Comparison of ENCODE assay signal across 2 cellular contexts in the genomic region with DNA sequence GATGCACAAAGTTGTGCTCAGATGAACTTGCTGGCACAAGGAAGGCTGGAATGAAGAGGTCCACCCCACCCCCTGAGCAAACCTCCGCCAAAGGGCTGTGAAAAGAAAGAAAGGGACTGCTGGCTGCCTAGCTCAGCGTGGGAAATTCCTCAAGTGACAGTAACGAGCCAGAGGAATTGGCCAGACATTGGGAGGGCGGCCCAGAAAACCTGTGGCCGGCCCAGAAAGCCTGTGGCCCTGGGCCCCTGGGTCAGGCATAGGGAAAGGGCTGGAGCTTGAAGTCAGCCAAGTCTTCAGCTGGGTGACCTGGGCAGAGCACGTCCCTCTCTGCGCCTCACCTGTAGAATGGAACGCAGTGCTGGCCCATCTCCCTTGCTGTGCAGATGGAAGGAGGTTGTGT.
A peak's percentile ranks its signal among the peaks of the same experiment; 100 is the strongest.
TF ChIP-seq lines count a peak whose summit lies in the region.

No MANE protein-coding gene starts in this region.

TF ChIP-seq in Ishikawa, 13 proteins besides CTCF, POLR2A, EP300 and RAD21 (continued from another document):
- no peak for TF ChIP-seq REST (IDR thresholded peaks at IDR 0.05; ENCODE audit: low read depth)
- 0 out of 2 replicates have a peak, but pooled peaks have one; percentile 9 for TF ChIP-seq TEAD4 (IDR thresholded peaks at IDR 0.05)
- TF ChIP-seq TAF1 (IDR thresholded peaks at IDR 0.05; ENCODE audit: low read depth), result no peak

TF ChIP-seq in HepG2, 621 proteins besides CTCF, POLR2A, EP300 and RAD21 (continued from another document):
- TF ChIP-seq ZNF577 (CRISPR knock-in tag; IDR thresholded peaks at IDR 0.05; ENCODE audit: borderline replicate concordance, low read depth), result no peak
- TF ChIP-seq PITX1 (CRISPR knock-in tag; IDR thresholded peaks at IDR 0.05), result no peak
- no peak for TF ChIP-seq ZBTB43 (CRISPR knock-in tag; conservative IDR thresholded peaks at IDR 0.05)
- no peak for TF ChIP-seq RXRA (CRISPR knock-in tag; IDR thresholded peaks at IDR 0.05)
- no peak for TF ChIP-seq PHF5A (CRISPR knock-in tag; IDR thresholded peaks at IDR 0.05; ENCODE audit: low read depth, unreplicated experiment)
- no peak for TF ChIP-seq YEATS4 (CRISPR knock-in tag; IDR thresholded peaks at IDR 0.05; ENCODE audit: borderline replicate concordance)
- TF ChIP-seq, protein P1, sequence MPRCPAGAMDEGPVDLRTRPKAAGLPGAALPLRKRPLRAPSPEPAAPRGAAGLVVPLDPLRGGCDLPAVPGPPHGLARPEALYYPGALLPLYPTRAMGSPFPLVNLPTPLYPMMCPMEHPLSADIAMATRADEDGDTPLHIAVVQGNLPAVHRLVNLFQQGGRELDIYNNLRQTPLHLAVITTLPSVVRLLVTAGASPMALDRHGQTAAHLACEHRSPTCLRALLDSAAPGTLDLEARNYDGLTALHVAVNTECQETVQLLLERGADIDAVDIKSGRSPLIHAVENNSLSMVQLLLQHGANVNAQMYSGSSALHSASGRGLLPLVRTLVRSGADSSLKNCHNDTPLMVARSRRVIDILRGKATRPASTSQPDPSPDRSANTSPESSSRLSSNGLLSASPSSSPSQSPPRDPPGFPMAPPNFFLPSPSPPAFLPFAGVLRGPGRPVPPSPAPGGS (CRISPR knock-in tag; IDR thresholded peaks at IDR 0.05), result no peak
- TF ChIP-seq SSRP1 (CRISPR knock-in tag; IDR thresholded peaks at IDR 0.05), result no peak
- no peak for TF ChIP-seq SIX4 (CRISPR knock-in tag; IDR thresholded peaks at IDR 0.05)
- TF ChIP-seq GPN1 (CRISPR knock-in tag; IDR thresholded peaks at IDR 0.05; ENCODE audit: borderline replicate concordance), result no peak
- no peak for TF ChIP-seq ZSCAN5A (CRISPR knock-in tag; IDR thresholded peaks at IDR 0.05; ENCODE audit: borderline replicate concordance)
- TF ChIP-seq, protein P2, sequence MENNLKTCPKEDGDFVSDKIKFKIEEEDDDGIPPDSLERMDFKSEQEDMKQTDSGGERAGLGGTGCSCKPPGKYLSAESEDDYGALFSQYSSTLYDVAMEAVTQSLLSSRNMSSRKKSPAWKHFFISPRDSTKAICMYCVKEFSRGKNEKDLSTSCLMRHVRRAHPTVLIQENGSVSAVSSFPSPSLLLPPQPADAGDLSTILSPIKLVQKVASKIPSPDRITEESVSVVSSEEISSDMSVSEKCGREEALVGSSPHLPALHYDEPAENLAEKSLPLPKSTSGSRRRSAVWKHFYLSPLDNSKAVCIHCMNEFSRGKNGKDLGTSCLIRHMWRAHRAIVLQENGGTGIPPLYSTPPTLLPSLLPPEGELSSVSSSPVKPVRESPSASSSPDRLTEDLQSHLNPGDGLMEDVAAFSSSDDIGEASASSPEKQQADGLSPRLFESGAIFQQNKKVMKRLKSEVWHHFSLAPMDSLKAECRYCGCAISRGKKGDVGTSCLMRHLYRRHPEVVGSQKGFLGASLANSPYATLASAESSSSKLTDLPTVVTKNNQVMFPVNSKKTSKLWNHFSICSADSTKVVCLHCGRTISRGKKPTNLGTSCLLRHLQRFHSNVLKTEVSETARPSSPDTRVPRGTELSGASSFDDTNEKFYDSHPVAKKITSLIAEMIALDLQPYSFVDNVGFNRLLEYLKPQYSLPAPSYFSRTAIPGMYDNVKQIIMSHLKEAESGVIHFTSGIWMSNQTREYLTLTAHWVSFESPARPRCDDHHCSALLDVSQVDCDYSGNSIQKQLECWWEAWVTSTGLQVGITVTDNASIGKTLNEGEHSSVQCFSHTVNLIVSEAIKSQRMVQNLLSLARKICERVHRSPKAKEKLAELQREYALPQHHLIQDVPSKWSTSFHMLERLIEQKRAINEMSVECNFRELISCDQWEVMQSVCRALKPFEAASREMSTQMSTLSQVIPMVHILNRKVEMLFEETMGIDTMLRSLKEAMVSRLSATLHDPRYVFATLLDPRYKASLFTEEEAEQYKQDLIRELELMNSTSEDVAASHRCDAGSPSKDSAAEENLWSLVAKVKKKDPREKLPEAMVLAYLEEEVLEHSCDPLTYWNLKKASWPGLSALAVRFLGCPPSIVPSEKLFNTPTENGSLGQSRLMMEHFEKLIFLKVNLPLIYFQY (CRISPR knock-in tag; IDR thresholded peaks at IDR 0.05; ENCODE audit: borderline replicate concordance), result no peak
